In genomic region chr21:14875704-14876364, GRCh38 we compare ENCODE assay signal across 9 cellular contexts.
A peak's percentile ranks its signal among the peaks of the same experiment; 100 is the strongest.
DNase-seq lines count a peak whose midpoint lies in the region; ATAC-seq and TF ChIP-seq lines count a peak whose summit lies in the region.
"Had no signal": no experiment of that assay in that cellular context is flagged by ENCODE, and none has a peak within 500 bp of the region (broad histone marks: within the 10 kb centered on the region; RNA-seq: fewer than 3 reads in every experiment).

No MANE protein-coding gene starts in this region.

- DNase-seq in EH (ENCODE audit: low read depth) = peak; percentile 54
- DNase-seq in dermis microvascular lymphatic vessel endothelial cell (ENCODE audit: low read depth in 2 of 2) = peak; percentile 23 to 86
- DNase-seq in inferior parietal cortex (ENCODE audit: extremely low spot score) = no peak
- no peak for DNase-seq in SK-N-DZ (ENCODE audit: low spot score)
- DNase-seq in activated gamma-delta T cell treated with Interleukin-2 at 50 U/mL for 16 hours = no peak
- no peak for DNase-seq in foreskin keratinocyte
- DNase-seq: SIG-M5 had no signal

- no peak for TF ChIP-seq CTCF in foreskin keratinocyte (conservative IDR thresholded peaks at IDR 0.05)

- ATAC-seq in GM19467 (IDR thresholded peaks at IDR 0.05; ENCODE audit: unreplicated experiment) (peak; percentile 69), HG03108 (IDR thresholded peaks at IDR 0.05; ENCODE audit: unreplicated experiment) (peak; percentile 60), foreskin keratinocyte (no peak)

- no peak overlapping the region for H3K27ac ChIP-seq in foreskin keratinocyte

- peaks cover 25% of the 10 kb centered on the region for H3K4me1 ChIP-seq in foreskin keratinocyte

- no peaks in the 10 kb centered on the region for H3K27me3 ChIP-seq in foreskin keratinocyte

Comparison
In these comparisons a context has a peak if more than half of its experiments do, and no peak if none do; other contexts are left out.
1. DNase-seq: peak in EH (single experiment) and dermis microvascular lymphatic vessel endothelial cell (2 of 2); none in inferior parietal cortex (single experiment), SK-N-DZ (single experiment), activated gamma-delta T cell treated with Interleukin-2 at 50 U/mL for 16 hours (single experiment) and foreskin keratinocyte (0 of 2).